8 cellular contexts compared by ENCODE assay signal in genomic region chr20:3209023-3209945, GRCh38. TPM values are rescaled to one million over a fixed set of nuclear protein-coding genes. Genes with fewer than 3 reads are reported as not detected.
DNase-seq lines count a peak whose midpoint lies in the region; ATAC-seq lines count a peak whose summit lies in the region.

ITPA (plus strand) TSS chr20:3209498; CDS start chr20:3209552, 54 bp downstream.

- in situ Hi-C loops in ACHN (cut with HindIII; ENCODE audit: low pct_ligation_motif_present, low pct_unique_long_range_greater_than_20kb, low sequenced_read_pairs), result no loop called here

- ATAC-seq in GM18907 (IDR thresholded peaks at IDR 0.05; ENCODE audit: unreplicated experiment) (peak; percentile 47), left colon (peak; percentile 61)

- intact Hi-C loops in left colon (cut with DNase I, micrococcal nuclease), result no loop called here

- H3K27ac ChIP-seq in cingulate gyrus (ENCODE audit: low read depth, low read length), result peak within 1 kb of the TSS; percentile 69

- DNase-seq in ACHN, result peak; percentile 27
- DNase-seq in NCI-H1105 treated with DMSO at 0.1 percent for 48 hours (lab: John Stamatoyannopoulos, UW), result peak; percentile 37
- DNase-seq in activated CD4-positive, alpha-beta T cell treated with anti-CD3 and anti-CD28 coated beads for 1 hour, result peak; percentile 29
- DNase-seq in left colon, result peak; percentile 38 to 65
- peak; percentile 61 for DNase-seq in stimulated activated CD4-positive, alpha-beta T cell treated with anti-CD3 and anti-CD28 coated beads, Interleukin-1b, Interleukin-23, amount 100 ng/mL, for 48 hours
- no peak for DNase-seq in NCI-H1436 (lab: John Stamatoyannopoulos, UW)

RNA-seq across cellular contexts. Expression of gene ITPA, which starts in this region (rescaled TPM):
- 10 to 100 TPM; 44.8 to 46.3 TPM for total RNA-seq in left colon
